ENCODE assay signal across 24 cellular contexts in genomic region chr6:32212076-32212760, GRCh38. TPM values are rescaled to one million over a fixed set of nuclear protein-coding genes. Genes with fewer than 3 reads are reported as not detected.
DNase-seq lines count a peak whose midpoint lies in the region; TF ChIP-seq lines count a peak whose summit lies in the region.
"Had no signal": no experiment of that assay in that cellular context is flagged by ENCODE, and none has a peak within 500 bp of the region (broad histone marks: within the 10 kb centered on the region; RNA-seq: fewer than 3 reads in every experiment).

No MANE protein-coding gene starts in this region.

- H3K27me3 ChIP-seq in mammary epithelial cell (ENCODE audit: insufficient read depth, low read length) (no peaks in the 10 kb centered on the region), sigmoid colon (no peaks in the 10 kb centered on the region), tibial nerve (no peaks in the 10 kb centered on the region)
- H3K27me3 ChIP-seq: ascending aorta had no signal

- POLR2A ChIA-PET in HEK293 (lab: Yijun Ruan, JAX) = interaction anchor here (1.0 kb wide), 1 partner anchor 22 kb away, joined by 3 read pairs; the partner anchor contains the start of gene PBX2

- 29% methylated on average over 10 of the region's 12 CpGs for WGBS in mammary epithelial cell (ENCODE audit: low coverage, missing lambda C conversion rate)
- 82 to 84% methylated on average over 12 of the region's 12 CpGs for WGBS in sigmoid colon, 2 donors
- 79 to 80% methylated on average over 12 of the region's 12 CpGs for WGBS in tibial nerve, 2 donors

- H2AFZ ChIP-seq in mammary epithelial cell (ENCODE audit: low read depth, low read length) = peak overlapping the region; percentile 45

- no peak overlapping the region for H3K9ac ChIP-seq in mammary epithelial cell (ENCODE audit: insufficient read depth, low read length)
- H3K9ac ChIP-seq: KMS-11 had no signal

- H3K4me2 ChIP-seq in mammary epithelial cell (ENCODE audit: insufficient read depth, low read depth, low read length) = no peak overlapping the region
- H3K4me2 ChIP-seq: KMS-11 had no signal

- H3K4me3 ChIP-seq in HEK293 (ENCODE audit: low read depth, low read length) = no peak overlapping the region
- H3K4me3 ChIP-seq in mammary epithelial cell (replicated peaks in 1 of 3; ENCODE audit: insufficient read depth in 1 of 3, low read depth in 2 of 3, low read length in 3 of 3) = no peak overlapping the region
- no peak overlapping the region for H3K4me3 ChIP-seq in sigmoid colon
- no peak overlapping the region for H3K4me3 ChIP-seq in tibial nerve
- H3K4me3 ChIP-seq: ascending aorta, lower lobe of right lung, mucosa of descending colon had no signal

- in situ Hi-C loops in mammary epithelial cell (cut with MboI; ENCODE audit: low sequenced_read_pairs in 2 of 2) = no loop called here

- H3K79me2 ChIP-seq in mammary epithelial cell (ENCODE audit: insufficient read depth, low read length) = no peaks in the 10 kb centered on the region

- intact Hi-C loops in mammary epithelial cell (cut with micrococcal nuclease) (no loop called here), sigmoid colon (cut with DNase I) (no loop called here)

- H3K27ac ChIP-seq in HEK293 (ENCODE audit: extremely low read depth, low read depth, low read length) (no peak overlapping the region), mammary epithelial cell (ENCODE audit: insufficient read depth, low read depth, low read length) (no peak overlapping the region), sigmoid colon (no peak overlapping the region), tibial nerve (no peak overlapping the region)
- H3K27ac ChIP-seq: ascending aorta, KMS-11, lower lobe of right lung had no signal

- TF ChIP-seq POLR2A in sigmoid colon (IDR thresholded peaks at IDR 0.05) (no peak), tibial nerve (IDR thresholded peaks at IDR 0.05) (no peak)

- BruUV-seq in mammary epithelial cell (replicated peaks; lab: Mats Ljungman, UMichigan) = no TSS peak

- no peaks in the 10 kb centered on the region for H4K20me1 ChIP-seq in mammary epithelial cell (ENCODE audit: insufficient read depth, low read length)

- DNase-seq in mammary epithelial cell = peak; percentile 76
- peak; percentile 36 for DNase-seq in sigmoid colon
- DNase-seq in hypothalamus (lab: John Stamatoyannopoulos, UW) = no peak
- no peak for DNase-seq in tibial nerve (ENCODE audit: low spot score in 2 of 2)
- no peak for DNase-seq in activated effector memory CD4-positive, alpha-beta T cell treated with anti-CD3 and anti-CD28 coated beads, Interleukin-2, amount 50 U/mL, for 16 hours
- DNase-seq: activated CD4-positive, alpha-beta T cell treated with anti-CD3 and anti-CD28 coated beads, Interleukin-2, amount 50 U/mL, for 4 hours; activated CD4-positive, CD25-positive, alpha-beta regulatory T cell; BE2C; COR-L47; dermis blood vessel endothelial cell; DND-41; GOT3; kidney; lower lobe of right lung; mucosa of descending colon; MV-4-11; NCI-H146; NCI-H510A treated with DMSO at 0.1 percent for 48 hours; nephron progenitor cell; PC-3; T1000 had no signal

- TF ChIP-seq EP300 in sigmoid colon (IDR thresholded peaks at IDR 0.05) (no peak), tibial nerve (IDR thresholded peaks at IDR 0.05) (no peak)

- H3K9me3 ChIP-seq in HEK293 (ENCODE audit: control insufficient read depth, insufficient read depth, low read depth, low read length) (no peaks in the 10 kb centered on the region), mammary epithelial cell (replicated peaks; ENCODE audit: insufficient read depth, low read length) (no peaks in the 10 kb centered on the region), sigmoid colon (no peaks in the 10 kb centered on the region), tibial nerve (no peaks in the 10 kb centered on the region)
- H3K9me3 ChIP-seq: ascending aorta, BE2C, lower lobe of right lung, mucosa of descending colon had no signal

- dilution Hi-C loops in mammary epithelial cell (cut with HindIII; ENCODE audit: low sequenced_read_pairs) = no loop called here

- no peaks in the 10 kb centered on the region for H3K4me1 ChIP-seq in HEK293 (ENCODE audit: control insufficient read depth, insufficient read depth, low read length)
- H3K4me1 ChIP-seq in mammary epithelial cell (ENCODE audit: insufficient read depth, low read length) = peaks cover 13% of the 10 kb centered on the region
- H3K4me1 ChIP-seq in sigmoid colon = no peaks in the 10 kb centered on the region
- H3K4me1 ChIP-seq in tibial nerve = no peaks in the 10 kb centered on the region
- H3K4me1 ChIP-seq: ascending aorta, BE2C, lower lobe of right lung had no signal

- TF ChIP-seq CTCF in HEK293 (tag by site-specific recombination; IDR thresholded peaks at IDR 0.05) = no peak
- TF ChIP-seq CTCF in mammary epithelial cell (conservative IDR thresholded peaks at IDR 0.05 in 1 of 2, IDR thresholded peaks at IDR 0.05 in 1 of 2; ENCODE audit: extremely low read depth in 1 of 2, insufficient read depth in 1 of 2, low read depth in 1 of 2, low read length in 2 of 2) = no peak
- no peak for TF ChIP-seq CTCF in sigmoid colon (IDR thresholded peaks at IDR 0.05)
- no peak for TF ChIP-seq CTCF in tibial nerve (IDR thresholded peaks at IDR 0.05)

- H3K36me3 ChIP-seq in HEK293 (ENCODE audit: control insufficient read depth in 2 of 2, insufficient read depth in 1 of 2, low read length in 2 of 2) (no peaks in the 10 kb centered on the region), mammary epithelial cell (ENCODE audit: insufficient read depth, low read length) (no peaks in the 10 kb centered on the region), sigmoid colon (no peaks in the 10 kb centered on the region), tibial nerve (no peaks in the 10 kb centered on the region)
- H3K36me3 ChIP-seq: ascending aorta, BE2C had no signal

- CTCF ChIA-PET in HEK293 (lab: Yijun Ruan, JAX) (interaction anchor here (0.6 to 1.4 kb wide), 2 partner anchors 201 to 626 kb away, joined by 3 to 5 read pairs; partner anchors contain the start of gene TAP2), mammary epithelial cell (lab: Charles Lee; ENCODE audit: low non-redundant PET) (no interaction called here)

TF ChIP-seq in HEK293, 187 proteins besides CTCF, POLR2A, EP300 and RAD21 (continues in another document):
- no peak for TF ChIP-seq ZBTB26 (tag by site-specific recombination; optimal IDR thresholded peaks at IDR 0.05)
- TF ChIP-seq EGR2 (tag by site-specific recombination; IDR thresholded peaks at IDR 0.05; ENCODE audit: low read depth) = peak; percentile 40; the same call in 1 of the 2 replicates
- no peak for TF ChIP-seq ZNF416 (tag by site-specific recombination; IDR thresholded peaks at IDR 0.05)
- TF ChIP-seq MEIS1 (CRISPR knock-in tag; IDR thresholded peaks at IDR 0.05; ENCODE audit: borderline replicate concordance) = no peak

RNA-seq across cellular contexts. Expression of gene NOTCH4, which starts 11.6 kb away (rescaled TPM):
- 1 to 10 TPM in 1 of 2 donors, under 1 TPM in 1; 0.66 to 3.0 TPM for total RNA-seq in mammary epithelial cell
- polyA plus RNA-seq in mammary epithelial cell = 0.42 TPM
- not detected for polyA minus RNA-seq in mammary epithelial cell
- total RNA-seq in sigmoid colon = 10 to 100 TPM in 1 of 4 donors, 1 to 10 TPM in 3; 5.4 to 23.0 (median 6.3) TPM
- polyA plus RNA-seq in sigmoid colon = 1 to 10 TPM; 1.2 to 9.9 (median 1.8) TPM
- 10 to 100 TPM; 22.4 to 50.2 (median 31.9) TPM for total RNA-seq in tibial nerve

RNA-seq across cellular contexts. Expression of gene GPSM3, which starts 19.8 kb away (rescaled TPM):
- total RNA-seq in mammary epithelial cell (1 to 10 TPM; 1.7 to 3.1 TPM), sigmoid colon (10 to 100 TPM in 3 of 4 donors, 1 to 10 TPM in 1; 5.0 to 13.3 (median 10.4) TPM), tibial nerve (10 to 100 TPM in 2 of 4 donors, 1 to 10 TPM in 2; 5.9 to 17.7 (median 8.8) TPM)
- polyA plus RNA-seq in mammary epithelial cell (3.9 TPM), sigmoid colon (10 to 100 TPM; 15.5 to 56.2 (median 15.6) TPM)
- 1.3 TPM for polyA minus RNA-seq in mammary epithelial cell

RNA-seq across cellular contexts. Expression of gene PBX2, which starts 22.2 kb away (rescaled TPM):
- 10 to 100 TPM; 28.5 to 59.1 TPM for total RNA-seq in mammary epithelial cell
- polyA plus RNA-seq in mammary epithelial cell = 39.1 TPM
- polyA minus RNA-seq in mammary epithelial cell = 30.7 TPM
- 10 to 100 TPM; 53.6 to 67.7 (median 57.0) TPM for total RNA-seq in sigmoid colon
- 10 to 100 TPM; 16.6 to 55.2 (median 19.8) TPM for polyA plus RNA-seq in sigmoid colon
- total RNA-seq in tibial nerve = 10 to 100 TPM; 55.0 to 75.0 (median 61.9) TPM

RNA-seq across cellular contexts. Expression of gene AGER, which starts 28.2 kb away (rescaled TPM):
- total RNA-seq in mammary epithelial cell = 1 to 10 TPM in 1 of 2 donors, under 1 TPM in 1; 0.33 to 6.1 TPM
- 1.8 TPM for polyA plus RNA-seq in mammary epithelial cell
- polyA minus RNA-seq in mammary epithelial cell = not detected
- total RNA-seq in sigmoid colon = 1 to 10 TPM; 1.9 to 8.9 (median 5.3) TPM
- polyA plus RNA-seq in sigmoid colon = 10 to 100 TPM in 1 of 3 donors, 1 to 10 TPM in 1, not detected in 1; 2.4 to 10.6 TPM
- total RNA-seq in tibial nerve = 10 to 100 TPM in 1 of 4 donors, 1 to 10 TPM in 3; 4.0 to 12.7 (median 5.8) TPM

RNA-seq across cellular contexts. Expression of gene RNF5, which starts 34.0 kb away (rescaled TPM):
- 10 to 100 TPM; 28.4 to 28.7 TPM for total RNA-seq in mammary epithelial cell
- 65.3 TPM for polyA plus RNA-seq in mammary epithelial cell
- 47.0 TPM for polyA minus RNA-seq in mammary epithelial cell
- total RNA-seq in sigmoid colon = 100 to 1,000 TPM in 2 of 4 donors, 10 to 100 TPM in 2; 61.5 to 118 (median 95.1) TPM
- polyA plus RNA-seq in sigmoid colon = 100 to 1,000 TPM in 2 of 3 donors, 10 to 100 TPM in 1; 95.2 to 220 (median 189) TPM
- 100 to 1,000 TPM in 2 of 4 donors, 10 to 100 TPM in 2; 74.5 to 117 (median 107) TPM for total RNA-seq in tibial nerve

Comparison
In these comparisons a context has a peak if more than half of its experiments do, and no peak if none do; other contexts are left out.
1. DNase-seq: peak in mammary epithelial cell (single experiment) and sigmoid colon (single experiment); none in hypothalamus (0 of 51), tibial nerve (0 of 2) and activated effector memory CD4-positive, alpha-beta T cell treated with anti-CD3 and anti-CD28 coated beads, Interleukin-2, amount 50 U/mL, for 16 hours (single experiment).